In genomic region chr3:39255503-39256325, GRCh38 we compare ENCODE assay signal across 10 cellular contexts. TPM values are rescaled to one million over a fixed set of nuclear protein-coding genes. Genes with fewer than 3 reads are reported as not detected.
DNase-seq lines count a peak whose midpoint lies in the region; ATAC-seq, FAIRE-seq and TF ChIP-seq lines count a peak whose summit lies in the region.
"Had no signal": no experiment of that assay in that cellular context is flagged by ENCODE, and none has a peak within 500 bp of the region (broad histone marks: within the 10 kb centered on the region; RNA-seq: fewer than 3 reads in every experiment).

No MANE protein-coding gene starts in this region.

- H2AK5ac ChIP-seq in H9 (ENCODE audit: insufficient read length, low read length) = no peak overlapping the region

- no peak overlapping the region for H2BK12ac ChIP-seq in H9 (ENCODE audit: insufficient read length, low read depth, low read length)

- H3K79me1 ChIP-seq in H9 (ENCODE audit: insufficient read depth, low read depth, low read length, poor library complexity, severe bottlenecking) = no peaks in the 10 kb centered on the region

- no peaks in the 10 kb centered on the region for H3K79me2 ChIP-seq in H9 (ENCODE audit: insufficient read depth, low read length)

- no peak overlapping the region for H3K27ac ChIP-seq in H9 (ENCODE audit: insufficient read length, low read depth, low read length)
- H3K27ac ChIP-seq: psoas muscle had no signal

- H2BK5ac ChIP-seq in H9 (ENCODE audit: insufficient read length, low read length) = no peak overlapping the region

- no peak overlapping the region for H3K4ac ChIP-seq in H9 (ENCODE audit: low read depth, low read length)

- no peak overlapping the region for H3K18ac ChIP-seq in H9 (ENCODE audit: insufficient read length, low read depth, low read length)

- H4K20me1 ChIP-seq in H9 (ENCODE audit: control insufficient read depth, insufficient read depth, insufficient read length) = no peaks in the 10 kb centered on the region

- no CpG with 5 or more reads among the region's 5 CpGs for WGBS in H9 (ENCODE audit: extremely low coverage, insufficient read length, low lambda C conversion rate)

- no peak overlapping the region for H2BK20ac ChIP-seq in H9 (ENCODE audit: low read depth, low read length, poor library complexity, severe bottlenecking)

- H4K8ac ChIP-seq in H9 (replicated peaks; ENCODE audit: insufficient read length, low read depth, low read length) = no peak overlapping the region

- H3K4me3 Mint-ChIP-seq in activated naive CD8-positive, alpha-beta T cell treated with anti-CD3 and anti-CD28 coated beads for 36 hours = no peak overlapping the region
- H3K4me3 Mint-ChIP-seq in H9 = no peak overlapping the region

- H3K14ac ChIP-seq in H9 (ENCODE audit: insufficient read depth, low read length) = no peak overlapping the region

- H3K9me3 Mint-ChIP-seq in activated naive CD8-positive, alpha-beta T cell treated with anti-CD3 and anti-CD28 coated beads for 36 hours = no peaks in the 10 kb centered on the region
- H3K9me3 Mint-ChIP-seq in H9 = no peaks in the 10 kb centered on the region

- H3K9me3 ChIP-seq in H9 (ENCODE audit: control insufficient read depth, low read depth, low read length) = no peaks in the 10 kb centered on the region
- H3K9me3 ChIP-seq: psoas muscle had no signal

- H3K27ac Mint-ChIP-seq in activated naive CD8-positive, alpha-beta T cell treated with anti-CD3 and anti-CD28 coated beads for 36 hours = peak overlapping the region; percentile 79
- no peak overlapping the region for H3K27ac Mint-ChIP-seq in H9

- no peak overlapping the region for H2AFZ ChIP-seq in H9 (ENCODE audit: low read length)

- no peak overlapping the region for H2BK15ac ChIP-seq in H9 (ENCODE audit: low read depth, low read length)

- H3K4me1 ChIP-seq in H9 (ENCODE audit: insufficient read depth, low read length) = no peaks in the 10 kb centered on the region

- no peaks in the 10 kb centered on the region for H3K36me3 Mint-ChIP-seq in activated naive CD8-positive, alpha-beta T cell treated with anti-CD3 and anti-CD28 coated beads for 36 hours
- no peaks in the 10 kb centered on the region for H3K36me3 Mint-ChIP-seq in H9 (ENCODE audit: insufficient read depth in 1 of 3, low read depth in 3 of 3)

- peaks cover 19% of the 10 kb centered on the region for H3K27me3 Mint-ChIP-seq in activated naive CD8-positive, alpha-beta T cell treated with anti-CD3 and anti-CD28 coated beads for 36 hours
- H3K27me3 Mint-ChIP-seq in H9 (ENCODE audit: low read depth) = peaks cover 12% of the 10 kb centered on the region

- DNase-seq in GM12891 (ENCODE audit: insufficient read length, low spot score) (peak; percentile 35), NCI-H2227 (lab: John Stamatoyannopoulos, UW; ENCODE audit: unreplicated experiment) (no peak), NCI-H2196 (lab: John Stamatoyannopoulos, UW; ENCODE audit: unreplicated experiment) (no peak), D341Med (ENCODE audit: low spot score) (no peak), H9 (no peak)
- DNase-seq in activated naive CD8-positive, alpha-beta T cell treated with anti-CD3 and anti-CD28 coated beads for 36 hours = peak; percentile 29
- DNase-seq: psoas muscle had no signal

- no peaks in the 10 kb centered on the region for H3K27me3 ChIP-seq in H9 (ENCODE audit: insufficient read depth, low read length)

- ATAC-seq in GM19467 (IDR thresholded peaks at IDR 0.05; ENCODE audit: unreplicated experiment) = peak; percentile 98
- ATAC-seq in HG03460 (IDR thresholded peaks at IDR 0.05; ENCODE audit: unreplicated experiment) = peak; percentile 98

- H4K5ac ChIP-seq in H9 (ENCODE audit: insufficient read length, low read depth, low read length) = no peak overlapping the region

- TF ChIP-seq CTCF in H9 (conservative IDR thresholded peaks at IDR 0.05) = no peak

- TF ChIP-seq POLR2A in GM12891 (IDR thresholded peaks at IDR 0.05; ENCODE audit: low read depth, low read length) = no peak

- no peak overlapping the region for H4K91ac ChIP-seq in H9 (ENCODE audit: insufficient read length, low read depth, low read length)

- no peak overlapping the region for H3K56ac ChIP-seq in H9 (ENCODE audit: insufficient read length, low read depth, low read length)

- H3K4me2 ChIP-seq in H9 (ENCODE audit: insufficient read depth, insufficient read length, low read length) = no peak overlapping the region

- no peak overlapping the region for H2BK120ac ChIP-seq in H9 (ENCODE audit: low read depth, low read length, poor library complexity, severe bottlenecking)

- peak; percentile 99 for FAIRE-seq in GM12891 (lab: Jason Lieb, UNC)

- no peak overlapping the region for H3K23ac ChIP-seq in H9 (ENCODE audit: insufficient read length, low read depth, low read length)

- H3K23me2 ChIP-seq in H9 (ENCODE audit: insufficient read length, low read depth, low read length, poor library complexity, severe bottlenecking) = no peaks in the 10 kb centered on the region

- H3T11ph ChIP-seq in H9 (ENCODE audit: low read length) = no peak overlapping the region

- H3K9ac ChIP-seq in H9 (ENCODE audit: extremely low read depth, insufficient read length, low read length) = no peak overlapping the region

- H3K4me1 Mint-ChIP-seq in activated naive CD8-positive, alpha-beta T cell treated with anti-CD3 and anti-CD28 coated beads for 36 hours = peaks cover 24% of the 10 kb centered on the region
- H3K4me1 Mint-ChIP-seq in H9 = no peaks in the 10 kb centered on the region

TF ChIP-seq in GM12891, 5 proteins besides CTCF, POLR2A, EP300 and RAD21:
- TF ChIP-seq POLR2AphosphoS5 (IDR thresholded peaks at IDR 0.05; ENCODE audit: low read depth, low read length) (no peak), TAF1 (IDR thresholded peaks at IDR 0.05; ENCODE audit: low read depth, low read length) (no peak), POU2F2 (IDR thresholded peaks at IDR 0.05; ENCODE audit: low read depth, low read length) (peak; percentile 96), SPI1 (IDR thresholded peaks at IDR 0.05; ENCODE audit: low read depth, low read length) (peak; percentile 100), PAX5 (IDR thresholded peaks at IDR 0.05; ENCODE audit: insufficient read depth, low read length, severe bottlenecking) (no peak)

RNA-seq across cellular contexts. Expression of gene CX3CR1, which starts 24.1 kb away (rescaled TPM):
- 0.10 TPM for polyA plus RNA-seq in GM12891 (2012; ENCODE audit: low read depth, missing spikeins)
- under 1 TPM; 0.08 to 0.25 TPM for total RNA-seq in activated naive CD8-positive, alpha-beta T cell treated with anti-CD3 and anti-CD28 coated beads for 36 hours
- total RNA-seq in H9 (2021) = 0.09 TPM in 1 of 2 replicates, not detected in the other
- total RNA-seq: bronchial epithelial cell had no signal

Comparison
In these comparisons a context has a peak if more than half of its experiments do, and no peak if none do; other contexts are left out.
1. DNase-seq: peak in GM12891 (single experiment) and activated naive CD8-positive, alpha-beta T cell treated with anti-CD3 and anti-CD28 coated beads for 36 hours (single experiment); none in NCI-H2227 (single experiment), NCI-H2196 (single experiment), D341Med (single experiment) and H9 (single experiment).